10 cellular contexts compared by ENCODE assay signal in the genomic region with DNA sequence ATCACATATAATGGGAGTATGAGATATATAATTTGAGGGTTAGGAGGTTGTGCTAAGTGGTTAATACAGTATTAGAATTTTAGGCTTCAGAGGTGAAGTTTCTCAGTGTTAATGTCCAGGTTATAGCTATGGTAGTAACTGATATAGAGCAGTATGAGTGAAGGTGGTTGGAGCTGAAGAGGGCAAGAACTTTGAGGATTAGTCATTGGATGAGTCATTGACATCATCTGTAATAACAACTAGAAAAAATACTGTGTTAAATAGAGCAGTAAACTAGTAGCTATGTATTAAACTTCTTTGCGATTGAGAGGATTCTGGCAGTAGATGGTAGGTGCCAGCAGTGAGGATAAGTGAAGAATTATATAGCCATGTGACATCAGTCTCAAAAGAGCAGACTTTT. TPM values are rescaled to one million over a fixed set of nuclear protein-coding genes. Genes with fewer than 3 reads are reported as not detected.
A peak's percentile ranks its signal among the peaks of the same experiment; 100 is the strongest.
DNase-seq lines count a peak whose midpoint lies in the region; ATAC-seq, FAIRE-seq and TF ChIP-seq lines count a peak whose summit lies in the region.
"Had no signal": no experiment of that assay in that cellular context is flagged by ENCODE, and none has a peak within 500 bp of the region (broad histone marks: within the 10 kb centered on the region; RNA-seq: fewer than 3 reads in every experiment).

No MANE protein-coding gene starts in this region.

- H3K4me1 ChIP-seq in CD4-positive, CD25-positive, alpha-beta regulatory T cell (ENCODE audit: control insufficient read depth, insufficient read depth, low read length, poor library complexity, severe bottlenecking) = no peaks in the 10 kb centered on the region
- H3K4me1 ChIP-seq in K562 (replicated peaks in 1 of 2; ENCODE audit: control insufficient read depth in 2 of 2, insufficient read depth in 2 of 2, low read length in 2 of 2) (peaks cover 0 to 5% of the 10 kb centered on the region in 2 experiments; a peak in 2 of 5 replicates), mucosa of descending colon (ENCODE audit: low read depth) (no peaks in the 10 kb centered on the region), HAP-1 (no peaks in the 10 kb centered on the region), transverse colon (peaks cover 0 to 17% (median 8%) of the 10 kb centered on the region in 4 donors)

- peaks cover 7% of the 10 kb centered on the region; the same call in 2 of the 3 replicates for H3K79me2 ChIP-seq in K562 (ENCODE audit: control insufficient read depth, insufficient read depth, low read length)

- H3K27me3 ChIP-seq in CD4-positive, CD25-positive, alpha-beta regulatory T cell (ENCODE audit: control insufficient read depth, insufficient read depth, low read length) = no peaks in the 10 kb centered on the region
- H3K27me3 ChIP-seq in K562 (ENCODE audit: control insufficient read depth in 2 of 2, insufficient read depth in 2 of 2, low read length in 2 of 2) (no peaks in the 10 kb centered on the region), HAP-1 (ENCODE audit: low read depth) (no peaks in the 10 kb centered on the region), transverse colon (no peaks in the 10 kb centered on the region)
- H3K27me3 ChIP-seq: neutrophil had no signal

- H4K20me1 ChIP-seq in K562 (replicated peaks; ENCODE audit: control insufficient read depth, insufficient read depth, low read length) = no peaks in the 10 kb centered on the region

- no peaks in the 10 kb centered on the region for H3K9me1 ChIP-seq in K562 (ENCODE audit: control insufficient read depth, insufficient read depth, low read length)

- no peaks in the 10 kb centered on the region for H3K9me3 Mint-ChIP-seq in CD4-positive, CD25-positive, alpha-beta regulatory T cell

- no peak overlapping the region for H3K4me2 ChIP-seq in K562 (ENCODE audit: insufficient read depth, low read length)

- BruUV-seq in K562 (replicated peaks; lab: Mats Ljungman, UMichigan) = no TSS peak

- no peak overlapping the region for H3K4me3 Mint-ChIP-seq in CD4-positive, CD25-positive, alpha-beta regulatory T cell

- POLR2A ChIA-PET in K562 (lab: Yijun Ruan, JAX) = interaction anchor here (1.2 to 1.4 kb wide), 3 partner anchors 10 to 62 kb away, joined by 3 to 5 read pairs (median 5); a partner anchor contains a TSS

- DNase-seq in CD4-positive, CD25-positive, alpha-beta regulatory T cell = peak in 1 of 3 donors; percentile 16
- peak; percentile 90 for DNase-seq in HT1080 (ENCODE audit: low read depth)
- peak in 2 of 4 experiments; percentile 6 to 23 for DNase-seq in K562 (ENCODE audit: extremely low read depth in 1 of 4, low spot score in 3 of 4)
- no peak for DNase-seq in mucosa of descending colon
- no peak for DNase-seq in HAP-1 (ENCODE audit: low spot score in 2 of 2)
- DNase-seq in COLO668 (lab: John Stamatoyannopoulos, UW; ENCODE audit: unreplicated experiment) = no peak
- DNase-seq in putamen (ENCODE audit: low spot score) = no peak
- no peak for DNase-seq in transverse colon
- DNase-seq: NCI-H345 had no signal

- TF ChIP-seq CTCF in K562 (IDR thresholded peaks at IDR 0.05 in 2 of 3, conservative IDR thresholded peaks at IDR 0.05 in 1 of 3; ENCODE audit: insufficient read depth in 2 of 3, low read depth in 1 of 3, low read length in 3 of 3) (no peak), mucosa of descending colon (IDR thresholded peaks at IDR 0.05) (no peak), transverse colon (IDR thresholded peaks at IDR 0.05) (no peak)

- peaks cover 39% of the 10 kb centered on the region for H3K36me3 Mint-ChIP-seq in CD4-positive, CD25-positive, alpha-beta regulatory T cell

- intact Hi-C loops in K562 (cut with micrococcal nuclease) = no loop called here
- intact Hi-C loops in mucosa of descending colon (cut with DNase I, micrococcal nuclease) = no loop called here
- intact Hi-C loops in transverse colon (cut with DNase I; ENCODE audit: low total_unique reads) = no loop called here

- no peak overlapping the region for H3K4me3 ChIP-seq in CD4-positive, CD25-positive, alpha-beta regulatory T cell (ENCODE audit: low read depth, low read length)
- H3K4me3 ChIP-seq in K562 (no peak overlapping the region), mucosa of descending colon (no peak overlapping the region), HAP-1 (no peak overlapping the region), transverse colon (no peak overlapping the region)

- in situ Hi-C loops in K562 (cut with MboI) (no loop called here), HAP-1 (cut with MboI; ENCODE audit: low sequenced_read_pairs) (no loop called here), transverse colon (cut with MboI; ENCODE audit: low pct_ligation_motif_present in 1 of 4, low pct_unique_long_range_greater_than_20kb in 1 of 4, low sequenced_read_pairs in 3 of 4) (no loop called here)

- peaks cover 10 to 23% (median 21%) of the 10 kb centered on the region in 4 donors for H3K4me1 Mint-ChIP-seq in CD4-positive, CD25-positive, alpha-beta regulatory T cell

- no peaks in the 10 kb centered on the region for H3K27me3 Mint-ChIP-seq in CD4-positive, CD25-positive, alpha-beta regulatory T cell

- H3K36me3 ChIP-seq in CD4-positive, CD25-positive, alpha-beta regulatory T cell (ENCODE audit: control insufficient read depth, insufficient read depth, low read length) = peaks cover 77% of the 10 kb centered on the region
- H3K36me3 ChIP-seq in K562 (ENCODE audit: control insufficient read depth, insufficient read depth, low read length) (peaks cover 81% of the 10 kb centered on the region), mucosa of descending colon (ENCODE audit: low read depth) (no peaks in the 10 kb centered on the region), HAP-1 (replicated peaks) (peaks cover 59% of the 10 kb centered on the region), transverse colon (peaks cover 0 to 40% (median 10%) of the 10 kb centered on the region in 4 donors)

- CTCF ChIA-PET in K562 (lab: Yijun Ruan, JAX; ENCODE audit: low intra/inter-chr PET ratio) = no interaction called here

- H2AFZ ChIP-seq in K562 (ENCODE audit: low read depth, low read length) = no peak overlapping the region

- TF ChIP-seq RAD21 in K562 (CRISPR knock-in tag; conservative IDR thresholded peaks at IDR 0.05 in 1 of 2, IDR thresholded peaks at IDR 0.05 in 1 of 2) = no peak

- TF ChIP-seq POLR2A in K562 (conservative IDR thresholded peaks at IDR 0.05) = no peak
- no peak for TF ChIP-seq POLR2A in transverse colon (IDR thresholded peaks at IDR 0.05)

- no peak for FAIRE-seq in K562 (lab: Jason Lieb, UNC)

- ATAC-seq in CD4-positive, CD25-positive, alpha-beta regulatory T cell (ENCODE audit: low read depth in 2 of 2) = peak; percentile 81 to 86
- peak; percentile 58; the same call in 2 of the 3 replicates for ATAC-seq in K562
- peak; percentile 63 for ATAC-seq in mucosa of descending colon

- TF ChIP-seq EP300 in K562 (IDR thresholded peaks at IDR 0.05; ENCODE audit: low read length) (no peak), transverse colon (IDR thresholded peaks at IDR 0.05; ENCODE audit: low read depth) (no peak)

- H3K27ac Mint-ChIP-seq in CD4-positive, CD25-positive, alpha-beta regulatory T cell = peak overlapping the region; percentile 16 to 26 (median 21)

- H3K27ac ChIP-seq in CD4-positive, CD25-positive, alpha-beta regulatory T cell (ENCODE audit: insufficient read depth, low read length, poor library complexity, severe bottlenecking) = no peak overlapping the region
- H3K27ac ChIP-seq in K562 (ENCODE audit: extremely low read depth, low read depth, low read length) (peak overlapping the region; percentile 48; the same call in 2 of the 3 replicates), transverse colon (no peak overlapping the region)
- H3K27ac ChIP-seq: neutrophil had no signal

- H3K9me3 ChIP-seq in CD4-positive, CD25-positive, alpha-beta regulatory T cell (ENCODE audit: control insufficient read depth in 2 of 2, low read length in 2 of 2) = no peaks in the 10 kb centered on the region
- H3K9me3 ChIP-seq in K562 (replicated peaks; ENCODE audit: control insufficient read depth, insufficient read depth, low read depth, low read length) (no peaks in the 10 kb centered on the region), mucosa of descending colon (no peaks in the 10 kb centered on the region), HAP-1 (no peaks in the 10 kb centered on the region), transverse colon (no peaks in the 10 kb centered on the region)
- H3K9me3 ChIP-seq: neutrophil had no signal

- H3K9ac ChIP-seq in K562 (ENCODE audit: insufficient read depth in 1 of 2, low read depth in 2 of 2, low read length in 2 of 2) = no peak overlapping the region

- WGBS in K562 (ENCODE audit: insufficient coverage, low coverage, missing lambda C conversion rate) = 82% methylated on average over 1 of the region's 1 CpG
- 72 to 75% methylated on average over 1 of the region's 1 CpG for WGBS in transverse colon (ENCODE audit: low coverage in 1 of 2), 2 donors

TF ChIP-seq in K562, 482 proteins besides CTCF, POLR2A, EP300 and RAD21 (continues in another document):
- TF ChIP-seq CBX3 (IDR thresholded peaks at IDR 0.05; ENCODE audit: borderline replicate concordance in 1 of 2, low read length in 2 of 2) (no peak), FOSL1 (tag; conservative IDR thresholded peaks at IDR 0.05) (peak; percentile 97)

RNA-seq across cellular contexts. Expression of a gene that starts 47.5 kb away (rescaled TPM):
- total RNA-seq in CD4-positive, CD25-positive, alpha-beta regulatory T cell = 80.4 TPM
- 10 to 100 TPM; 18.2 to 29.0 (median 22.0) TPM for polyA plus RNA-seq in CD4-positive, CD25-positive, alpha-beta regulatory T cell
- total RNA-seq in HT1080 (2014; rRNA removed; shearing (Covaris generic)) = 36.3 and 57.1 TPM in 2 replicates
- 67.5 and 79.1 TPM in 2 replicates for polyA plus RNA-seq in HT1080 (2015; cell fraction: cytosol; rRNA removed)
- polyA plus RNA-seq in HT1080 (2015; cell fraction: nucleus; rRNA removed) = 77.3 and 82.5 TPM in 2 replicates
- total RNA-seq in K562 (2011; cell fraction: chromatin; rRNA removed; ENCODE audit: low replicate concordance) = 59.3 and 164 TPM in 2 replicates
- total RNA-seq in K562 (2011; cell fraction: nucleolus; rRNA removed) = 30.7 and 36.6 TPM in 2 replicates
- 61.7 and 80.6 TPM in 2 replicates for total RNA-seq in K562 (2011; cell fraction: nucleoplasm; rRNA removed)
- 80.7 and 85.0 TPM in 2 replicates for total RNA-seq in K562 (2014; rRNA removed)
- total RNA-seq in K562 (2014; rRNA removed; fragmentation: Illumina TruSeq; extraction: Trizol) = 151 and 171 TPM in 2 replicates
- 146 and 164 TPM in 2 replicates for total RNA-seq in K562 (2015; rRNA removed; fragmentation: Illumina TruSeq; extraction: Trizol)
- 150 and 153 TPM in 2 replicates for total RNA-seq in K562 (2021)
- polyA plus RNA-seq in K562 (2011; rRNA removed) = 152 and 217 TPM in 2 replicates
- polyA plus RNA-seq in K562 (2011; cell fraction: cytosol; rRNA removed) = 38.7 and 77.9 TPM in 2 replicates
- polyA plus RNA-seq in K562 (2011; cell fraction: nucleus; rRNA removed) = 25.5 and 42.4 TPM in 2 replicates
- 150 and 152 TPM in 2 replicates for polyA plus RNA-seq in K562 (2012)
- 192 and 215 TPM in 2 replicates for polyA plus RNA-seq in K562 (2014; fragmentation: Illumina TruSeq; extraction: Trizol)
- 10 to 100 TPM; 44.2 to 48.4 TPM for polyA plus RNA-seq in K562 (2014; fragmentation: Nextera tagmentation; extraction: Ambion mirVana)
- polyA plus RNA-seq in K562 (2014; rRNA removed) = 111 and 150 TPM in 2 replicates
- 184 and 187 TPM in 2 replicates for polyA minus RNA-seq in K562 (2011; rRNA and poly(A)+ RNA removed)
- polyA minus RNA-seq in K562 (2011; cell fraction: cytosol; rRNA and poly(A)+ RNA removed) = 46.2 and 66.9 TPM in 2 replicates
- 17.0 and 31.5 TPM in 2 replicates for polyA minus RNA-seq in K562 (2011; cell fraction: nucleus; rRNA and poly(A)+ RNA removed)
- 10 to 100 TPM; 46.0 to 76.7 (median 61.8) TPM for total RNA-seq in mucosa of descending colon
- total RNA-seq in transverse colon = 10 to 100 TPM; 27.7 to 55.6 (median 42.2) TPM
